ENCODE assay signal across 7 cellular contexts in the genomic region with DNA sequence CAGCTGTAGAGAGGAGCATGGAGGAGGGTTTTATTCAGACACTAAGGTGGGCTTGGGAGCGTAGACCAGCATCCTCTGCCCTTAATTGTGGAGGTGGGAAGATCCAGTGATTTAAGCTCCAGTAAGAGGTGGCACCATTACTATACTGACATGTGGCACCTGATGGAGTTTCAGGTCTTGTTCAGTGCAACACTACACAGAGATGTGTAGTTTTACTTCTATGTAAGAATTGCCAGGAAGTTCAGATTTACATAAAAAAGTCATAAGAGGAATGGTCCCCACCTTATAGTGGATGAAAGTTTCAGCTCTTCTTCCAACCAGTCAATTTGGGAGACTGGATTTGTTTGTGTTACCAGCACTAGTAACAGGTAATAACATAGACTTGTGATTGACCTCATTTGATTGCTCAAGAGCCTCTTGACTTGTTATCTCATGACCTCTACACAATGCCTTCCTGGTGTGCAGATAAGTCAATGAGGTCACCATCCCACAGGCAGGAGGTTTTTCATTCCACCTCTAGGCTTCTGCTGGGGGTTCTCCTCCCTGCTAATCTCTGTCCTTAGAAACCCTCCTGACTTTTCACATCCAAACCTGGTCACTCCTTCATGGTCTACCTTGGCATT. TPM values are rescaled to one million over a fixed set of nuclear protein-coding genes. Genes with fewer than 3 reads are reported as not detected.
DNase-seq lines count a peak whose midpoint lies in the region; ATAC-seq, FAIRE-seq and TF ChIP-seq lines count a peak whose summit lies in the region.
"Not testable (repeated sequence)": the region's sequence is repeated elsewhere in the genome, so short reads cannot be mapped to it uniquely, and the experiment has no call there.

No MANE protein-coding gene starts in this region.

- not testable (repeated sequence) for BruUV-seq in Panc1 (replicated peaks; lab: Mats Ljungman, UMichigan)

- not testable (repeated sequence) for H3K36me3 Mint-ChIP-seq in astrocyte (ENCODE audit: low read depth, unreplicated experiment)

- H3K4me3 ChIP-seq in Panc1 (ENCODE audit: low read depth in 2 of 2, low read length in 2 of 2); astrocyte (ENCODE audit: insufficient read depth, low read depth, low read length); fibroblast of villous mesenchyme (ENCODE audit: low read depth, low read length): not testable (repeated sequence)

- H3K27ac ChIP-seq in Panc1 (ENCODE audit: low read length): peak overlapping the region; percentile 57
- H3K27ac ChIP-seq in astrocyte (ENCODE audit: low read depth, low read length): not testable (repeated sequence)

- CTCF ChIA-PET in Panc1 (lab: Charles Lee): not testable (repeated sequence)

- H3K79me2 ChIP-seq in astrocyte (ENCODE audit: insufficient read depth, low read length): not testable (repeated sequence)

- not testable (repeated sequence) for H2AFZ ChIP-seq in astrocyte (ENCODE audit: low read depth, low read length)

- DNase-seq in NCI-H146 (lab: John Stamatoyannopoulos, UW) (peak; percentile 44), fibroblast of villous mesenchyme (ENCODE audit: low read depth) (peak; percentile 71), renal cortical epithelial cell (ENCODE audit: low read depth) (peak; percentile 47)
- DNase-seq in Panc1 (ENCODE audit: low read depth, low spot score); astrocyte (ENCODE audit: low read depth); left colon: not testable (repeated sequence)

- not testable (repeated sequence) for H3K36me3 ChIP-seq in Panc1 (ENCODE audit: control insufficient read depth, insufficient read depth, low read length); astrocyte (ENCODE audit: insufficient read depth, low read length)

- not testable (repeated sequence) for H3K27me3 Mint-ChIP-seq in astrocyte (ENCODE audit: low read depth, unreplicated experiment)

- not testable (repeated sequence) for H3K4me3 Mint-ChIP-seq in astrocyte (ENCODE audit: unreplicated experiment)

- H3K27me3 ChIP-seq in Panc1 (ENCODE audit: control insufficient read depth, insufficient read depth, low read length); astrocyte (ENCODE audit: insufficient read depth, low read length): not testable (repeated sequence)

- ATAC-seq in GM18502 (IDR thresholded peaks at IDR 0.05; ENCODE audit: poor library complexity, unreplicated experiment) (peak; percentile 68), left colon (peak; percentile 60)
- not testable (repeated sequence) for ATAC-seq in Panc1

- POLR2A ChIA-PET in Panc1 (lab: Charles Lee): not testable (repeated sequence)

- H4K20me1 ChIP-seq in astrocyte (ENCODE audit: insufficient read depth, low read length): not testable (repeated sequence)

- H3K9ac ChIP-seq in astrocyte (ENCODE audit: low read length): not testable (repeated sequence)

- not testable (repeated sequence) for H3K9me3 ChIP-seq in Panc1 (ENCODE audit: control insufficient read depth, insufficient read depth, low read depth, low read length); astrocyte (ENCODE audit: insufficient read depth, low read depth, low read length)

- peak overlapping the region; percentile 53 for H3K27ac Mint-ChIP-seq in astrocyte (ENCODE audit: unreplicated experiment)

- not testable (repeated sequence) for TF ChIP-seq CTCF in Panc1 (IDR thresholded peaks at IDR 0.05); astrocyte (IDR thresholded peaks at IDR 0.05; ENCODE audit: insufficient read depth, low read depth, low read length); fibroblast of villous mesenchyme (IDR thresholded peaks at IDR 0.05; ENCODE audit: insufficient read depth, low read depth, low read length)

- peaks cover 17% of the 10 kb centered on the region for H3K4me1 ChIP-seq in Panc1 (ENCODE audit: control insufficient read depth, insufficient read depth, low read length)
- H3K4me1 ChIP-seq in astrocyte (ENCODE audit: insufficient read depth, low read length): not testable (repeated sequence)

- not testable (repeated sequence) for H3K9me3 Mint-ChIP-seq in astrocyte (ENCODE audit: unreplicated experiment)

- H3K4me2 ChIP-seq in astrocyte (ENCODE audit: low read length): not testable (repeated sequence)

- in situ Hi-C loops in Panc1 (cut with HindIII; ENCODE audit: low pct_unique_long_range_greater_than_20kb, low sequenced_read_pairs): not testable (repeated sequence)

- not testable (repeated sequence) for FAIRE-seq in astrocyte (lab: Jason Lieb, UNC)

- intact Hi-C loops in Panc1 (cut with micrococcal nuclease; ENCODE audit: unreplicated experiment); left colon (cut with DNase I, micrococcal nuclease): not testable (repeated sequence)

- peaks cover 33% of the 10 kb centered on the region for H3K4me1 Mint-ChIP-seq in astrocyte (ENCODE audit: low read depth, unreplicated experiment)

RNA-seq across cellular contexts. Expression of gene AKAP13, which starts 33.8 kb away (rescaled TPM):
- total RNA-seq in Panc1 (2021; ENCODE audit: unreplicated experiment) (94.2 TPM), astrocyte (93.0 and 98.2 TPM in 2 replicates), fibroblast of villous mesenchyme (116 and 164 TPM in 2 replicates), left colon (100 to 1,000 TPM; 151 to 159 TPM), renal cortical epithelial cell (54.2 and 152 TPM in 2 replicates)
- 45.1 TPM for polyA plus RNA-seq in Panc1 (2012; ENCODE audit: insufficient read length)
